ENCODE assay signal across 10 cellular contexts in the genomic region with DNA sequence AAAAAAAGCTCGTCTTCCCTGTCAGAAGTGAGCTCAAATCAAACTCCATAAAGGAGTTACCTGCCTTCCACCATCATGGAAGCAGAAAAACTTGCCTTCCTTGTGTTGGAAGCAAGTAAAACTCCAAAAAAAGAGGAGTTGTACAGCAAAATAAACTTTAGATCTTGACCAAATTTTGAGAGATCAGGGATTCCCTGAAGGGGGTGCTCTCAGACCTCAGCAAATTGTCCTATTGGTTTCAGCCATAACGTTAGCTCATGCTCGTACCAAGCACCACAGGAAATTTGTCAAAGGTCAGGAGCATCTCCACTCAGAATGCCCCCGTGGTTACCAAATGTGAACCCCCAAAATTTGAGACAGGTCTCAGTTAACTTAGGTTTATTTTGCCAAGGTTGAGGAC. TPM values are rescaled to one million over a fixed set of nuclear protein-coding genes. Genes with fewer than 3 reads are reported as not detected.
"Had no signal": no experiment of that assay in that cellular context is flagged by ENCODE, and none has a peak within 500 bp of the region (broad histone marks: within the 10 kb centered on the region; RNA-seq: fewer than 3 reads in every experiment).

No MANE protein-coding gene starts in this region.

RNA-seq across cellular contexts. Expression of a gene that starts 28.7 kb away (rescaled TPM):
- total RNA-seq: heart left ventricle, natural killer cell, occipital lobe, osteocyte, posterior vena cava, psoas muscle, skeletal muscle tissue, subcutaneous adipose tissue, thoracic aorta had no signal
- polyA plus RNA-seq: immature natural killer cell had no signal
